ENCODE assay signal across 8 cellular contexts in genomic region chr7:127252736-127253288, GRCh38. TPM values are rescaled to one million over a fixed set of nuclear protein-coding genes. Genes with fewer than 3 reads are reported as not detected.
DNase-seq lines count a peak whose midpoint lies in the region; ATAC-seq lines count a peak whose summit lies in the region.

GRM8 (minus strand) TSS chr7:127252941.

- peak within 1 kb of the TSS; percentile 24 for H2AFZ ChIP-seq in trophoblast cell (ENCODE audit: insufficient read depth, low read length, poor library complexity)

- H3K27me3 ChIP-seq in adipocyte (replicated peaks; ENCODE audit: control insufficient read depth, insufficient read depth, low read length), result peaks cover 69% of the 10 kb centered on the region
- peaks cover 32% of the 10 kb centered on the region for H3K27me3 ChIP-seq in trophoblast cell (ENCODE audit: insufficient read depth, low read length)

- H3K4me1 ChIP-seq in adipocyte (ENCODE audit: control insufficient read depth, insufficient read depth, low read length) (peaks cover 15% of the 10 kb centered on the region), trophoblast cell (ENCODE audit: control insufficient read depth in 1 of 2, insufficient read depth in 2 of 2, low read length in 2 of 2) (peaks cover 2 to 9% of the 10 kb centered on the region in 2 experiments)

- no peak within 1 kb of the TSS for H3K23ac ChIP-seq in trophoblast cell (ENCODE audit: low read length)

- H3K79me1 ChIP-seq in trophoblast cell (ENCODE audit: low read length), result no peaks in the 10 kb centered on the region

- no peaks in the 10 kb centered on the region for H3K9me3 ChIP-seq in adipocyte (ENCODE audit: control insufficient read depth, low read length)
- no peaks in the 10 kb centered on the region for H3K9me3 ChIP-seq in trophoblast cell (ENCODE audit: insufficient read depth, low read depth, low read length)

- no peak within 1 kb of the TSS for H4K8ac ChIP-seq in trophoblast cell (ENCODE audit: low read depth, low read length)

- no peak within 1 kb of the TSS for H4K91ac ChIP-seq in trophoblast cell (ENCODE audit: low read depth, low read length)

- no peak within 1 kb of the TSS for H2BK5ac ChIP-seq in trophoblast cell (ENCODE audit: low read depth, low read length, poor library complexity)

- no peak within 1 kb of the TSS for H3K4ac ChIP-seq in trophoblast cell (ENCODE audit: low read depth, low read length)

- no CpG with 5 or more reads among the region's 66 CpGs for WGBS in trophoblast cell (ENCODE audit: extremely low coverage, insufficient coverage, insufficient read length)

- peak within 1 kb of the TSS; percentile 88 for H3K4me3 ChIP-seq in adipocyte (ENCODE audit: low read length)
- peak within 1 kb of the TSS; percentile 75 for H3K4me3 ChIP-seq in trophoblast cell (ENCODE audit: low read depth, low read length)

- no peak within 1 kb of the TSS for H3K14ac ChIP-seq in trophoblast cell (ENCODE audit: low read length)

- H3K79me2 ChIP-seq in trophoblast cell (ENCODE audit: control insufficient read depth, insufficient read depth, low read length, poor library complexity), result no peaks in the 10 kb centered on the region

- H3K9ac ChIP-seq in adipocyte (ENCODE audit: low read length) (peak within 1 kb of the TSS; percentile 58), trophoblast cell (ENCODE audit: low read length) (peak within 1 kb of the TSS; percentile 18)

- intact Hi-C loops in left ventricle myocardium superior (cut with micrococcal nuclease), result no loop called here

- H2BK12ac ChIP-seq in trophoblast cell (ENCODE audit: low read length), result no peak within 1 kb of the TSS

- no peak within 1 kb of the TSS for H2BK120ac ChIP-seq in trophoblast cell (ENCODE audit: insufficient read depth, low read length, poor library complexity)

- H3K4me2 ChIP-seq in trophoblast cell (ENCODE audit: low read length), result peak within 1 kb of the TSS; percentile 83

- H3K36me3 ChIP-seq in adipocyte (ENCODE audit: control insufficient read depth, insufficient read depth, low read length, severe bottlenecking) (no peaks in the 10 kb centered on the region), trophoblast cell (ENCODE audit: control insufficient read depth in 1 of 2, insufficient read depth in 2 of 2, low read length in 2 of 2) (no peaks in the 10 kb centered on the region)

- H2AK5ac ChIP-seq in trophoblast cell (ENCODE audit: low read length), result no peak within 1 kb of the TSS

- H4K12ac ChIP-seq in trophoblast cell (ENCODE audit: low read depth, low read length), result no peak within 1 kb of the TSS

- no peak within 1 kb of the TSS for H3K18ac ChIP-seq in trophoblast cell (ENCODE audit: low read length)

- ATAC-seq in HG02623 (IDR thresholded peaks at IDR 0.05; ENCODE audit: unreplicated experiment) (peak; percentile 13), left ventricle myocardium superior (peak; percentile 73), HG03108 (IDR thresholded peaks at IDR 0.05; ENCODE audit: unreplicated experiment) (no peak)

- peak; percentile 88 for DNase-seq in ELF-1 (ENCODE audit: low read depth, low spot score)
- peak; percentile 87 for DNase-seq in NCI-H69 (lab: John Stamatoyannopoulos, UW)
- DNase-seq in adipocyte (ENCODE audit: low read depth), result peak; percentile 59
- DNase-seq in left ventricle myocardium superior, result peak; percentile 65
- DNase-seq in trophoblast cell, result peak in 1 of 2 donors; percentile 41
- no peak for DNase-seq in GM19240 (ENCODE audit: insufficient read length, low spot score)

- H3K27ac ChIP-seq in trophoblast cell (ENCODE audit: low read depth, low read length), result no peak within 1 kb of the TSS

RNA-seq across cellular contexts. Expression of gene GRM8, which starts in this region (rescaled TPM):
- total RNA-seq in left ventricle myocardium superior, result not detected
- 0.10 and 0.23 TPM in 2 replicates for polyA plus RNA-seq in trophoblast cell (2013)

Comparison
In these comparisons a context has a peak if more than half of its experiments do, and no peak if none do; other contexts are left out.
1. Peak in DNase-seq and ATAC-seq in left ventricle myocardium superior; RNA of the gene not detected or under 1 TPM.